19 cellular contexts compared by ENCODE assay signal in genomic region chr3:153305189-153305588, GRCh38.
"Had no signal": no experiment of that assay in that cellular context is flagged by ENCODE, and none has a peak within 500 bp of the region (broad histone marks: within the 10 kb centered on the region; RNA-seq: fewer than 3 reads in every experiment).

No MANE protein-coding gene starts in this region.

- H3K36me3 ChIP-seq: heart right ventricle, neutrophil, upper lobe of left lung had no signal

- H3K27ac Mint-ChIP-seq: activated CD4-positive, alpha-beta memory T cell treated with anti-CD3 and anti-CD28 coated beads, Interleukin-2, amount 10 ng/mL, durations not matched to agents 7 days and 5 days; activated CD8-positive, alpha-beta memory T cell treated with anti-CD3 and anti-CD28 coated beads, Interleukin-2, amount 10 ng/mL, durations not matched to agents 7 days and 5 days; activated naive CD8-positive, alpha-beta T cell; natural killer cell treated with Interleukin-12 subunit alpha and Interleukin-12 subunit beta and Interleukin-15 and Interleukin-18, amount 100 ng/mL, for 72 hours; stimulated activated naive CD8-positive, alpha-beta T cell treated with anti-CD3 and anti-CD28 coated beads, Interleukin-15, amount 100 ng/mL, for 72 hours; T-helper 2 cell treated with Interferon-gamma antibody and Interleukin-4, amounts not matched to agents 5 μg/mL and 100 μg/mL, for 36 hours had no signal

- H3K27me3 Mint-ChIP-seq: activated CD4-positive, alpha-beta memory T cell treated with anti-CD3 and anti-CD28 coated beads, Interleukin-2, amount 10 ng/mL, durations not matched to agents 7 days and 5 days; activated CD8-positive, alpha-beta memory T cell treated with anti-CD3 and anti-CD28 coated beads, Interleukin-2, amount 10 ng/mL, durations not matched to agents 7 days and 5 days; activated naive CD8-positive, alpha-beta T cell; natural killer cell treated with Interleukin-12 subunit alpha and Interleukin-12 subunit beta and Interleukin-15 and Interleukin-18, amount 100 ng/mL, for 72 hours; stimulated activated naive CD8-positive, alpha-beta T cell treated with anti-CD3 and anti-CD28 coated beads, Interleukin-15, amount 100 ng/mL, for 72 hours had no signal

- DNase-seq: activated CD4-positive, alpha-beta memory T cell treated with anti-CD3 and anti-CD28 coated beads, Interleukin-2, amount 10 ng/mL, durations not matched to agents 7 days and 5 days; activated CD4-positive, alpha-beta T cell treated with anti-CD3 and anti-CD28 coated beads for 48 hours; activated CD4-positive, CD25-positive, alpha-beta regulatory T cell; activated CD8-positive, alpha-beta memory T cell treated with anti-CD3 and anti-CD28 coated beads, Interleukin-2, amount 10 ng/mL, durations not matched to agents 7 days and 5 days; amniotic stem cell; effector CD8-positive, alpha-beta T cell; heart right ventricle; immature natural killer cell; stimulated activated CD4-positive, alpha-beta T cell treated with anti-CD3 and anti-CD28 coated beads, Interleukin-15, amount 100 ng/mL, for 24 hours; stimulated activated CD4-positive, alpha-beta T cell treated with anti-CD3 and anti-CD28 coated beads, Interleukin-2, amount 100 ng/mL, for 48 hours; stimulated activated naive CD8-positive, alpha-beta T cell treated with anti-CD3 and anti-CD28 coated beads, Interleukin-15, amount 100 ng/mL, for 72 hours; upper lobe of left lung had no signal

- H3K27me3 ChIP-seq: heart right ventricle, neutrophil, upper lobe of left lung had no signal

- H3K36me3 Mint-ChIP-seq: activated CD8-positive, alpha-beta memory T cell treated with anti-CD3 and anti-CD28 coated beads, Interleukin-2, amount 10 ng/mL, durations not matched to agents 7 days and 5 days; activated naive CD8-positive, alpha-beta T cell; natural killer cell treated with Interleukin-12 subunit alpha and Interleukin-12 subunit beta and Interleukin-15 and Interleukin-18, amount 100 ng/mL, for 72 hours had no signal

- H3K27ac ChIP-seq: heart right ventricle, neutrophil, skin epidermis, upper lobe of left lung had no signal

- H3K4me1 ChIP-seq: heart right ventricle, upper lobe of left lung had no signal

- H3K4me1 Mint-ChIP-seq: activated CD4-positive, alpha-beta memory T cell treated with anti-CD3 and anti-CD28 coated beads, Interleukin-2, amount 10 ng/mL, durations not matched to agents 7 days and 5 days; activated CD8-positive, alpha-beta memory T cell treated with anti-CD3 and anti-CD28 coated beads, Interleukin-2, amount 10 ng/mL, durations not matched to agents 7 days and 5 days; immature natural killer cell; stimulated activated naive CD8-positive, alpha-beta T cell treated with anti-CD3 and anti-CD28 coated beads, Interleukin-15, amount 100 ng/mL, for 72 hours had no signal

- H3K9me3 Mint-ChIP-seq: activated CD4-positive, alpha-beta memory T cell treated with anti-CD3 and anti-CD28 coated beads, Interleukin-2, amount 10 ng/mL, durations not matched to agents 7 days and 5 days; immature natural killer cell; natural killer cell treated with Interleukin-12 subunit alpha and Interleukin-12 subunit beta and Interleukin-15 and Interleukin-18, amount 100 ng/mL, for 72 hours; stimulated activated naive CD8-positive, alpha-beta T cell treated with anti-CD3 and anti-CD28 coated beads, Interleukin-15, amount 100 ng/mL, for 72 hours; T-helper 2 cell treated with Interferon-gamma antibody and Interleukin-4, amounts not matched to agents 5 μg/mL and 100 μg/mL, for 36 hours had no signal

- ATAC-seq: activated CD8-positive, alpha-beta memory T cell treated with anti-CD3 and anti-CD28 coated beads, Interleukin-2, amount 10 ng/mL, durations not matched to agents 7 days and 5 days; esophagus mucosa; heart right ventricle; natural killer cell treated with Interleukin-12 subunit alpha and Interleukin-12 subunit beta and Interleukin-15 and Interleukin-18, amount 100 ng/mL, for 72 hours; stimulated activated naive CD8-positive, alpha-beta T cell treated with anti-CD3 and anti-CD28 coated beads, Interleukin-15, amount 100 ng/mL, for 72 hours had no signal

- H3K4me3 Mint-ChIP-seq: activated CD4-positive, alpha-beta memory T cell treated with anti-CD3 and anti-CD28 coated beads, Interleukin-2, amount 10 ng/mL, durations not matched to agents 7 days and 5 days; activated CD8-positive, alpha-beta memory T cell treated with anti-CD3 and anti-CD28 coated beads, Interleukin-2, amount 10 ng/mL, durations not matched to agents 7 days and 5 days; activated naive CD8-positive, alpha-beta T cell; immature natural killer cell; natural killer cell treated with Interleukin-12 subunit alpha and Interleukin-12 subunit beta and Interleukin-15 and Interleukin-18, amount 100 ng/mL, for 72 hours; stimulated activated naive CD8-positive, alpha-beta T cell treated with anti-CD3 and anti-CD28 coated beads, Interleukin-15, amount 100 ng/mL, for 72 hours; T-helper 2 cell treated with Interferon-gamma antibody and Interleukin-4, amounts not matched to agents 5 μg/mL and 100 μg/mL, for 36 hours had no signal

- H3K9me3 ChIP-seq: heart right ventricle, neutrophil, upper lobe of left lung had no signal

- H3K4me3 ChIP-seq: heart right ventricle, lung, skin epidermis, upper lobe of left lung had no signal
